10 cellular contexts compared by ENCODE assay signal in genomic region chr17:49843774-49844350, GRCh38. TPM values are rescaled to one million over a fixed set of nuclear protein-coding genes. Genes with fewer than 3 reads are reported as not detected.
DNase-seq lines count a peak whose midpoint lies in the region; TF ChIP-seq lines count a peak whose summit lies in the region.
"Had no signal": no experiment of that assay in that cellular context is flagged by ENCODE, and none has a peak within 500 bp of the region (broad histone marks: within the 10 kb centered on the region; RNA-seq: fewer than 3 reads in every experiment).

No MANE protein-coding gene starts in this region.

- in situ Hi-C loops in ACHN (cut with HindIII; ENCODE audit: low pct_ligation_motif_present, low pct_unique_long_range_greater_than_20kb, low sequenced_read_pairs) = no loop called here

- H3K27ac ChIP-seq in SJCRH30 = no peak overlapping the region
- H3K27ac ChIP-seq in fibroblast of lung (ENCODE audit: insufficient read depth, low read length) = no peak overlapping the region
- H3K27ac ChIP-seq in caudate nucleus (ENCODE audit: low read depth, low read length) = no peak overlapping the region
- no peak overlapping the region for H3K27ac ChIP-seq in substantia nigra (ENCODE audit: low read depth, low read length, poor library complexity, severe bottlenecking)

- H3K9ac ChIP-seq in fibroblast of lung (ENCODE audit: insufficient read depth, low read length) = no peak overlapping the region

- TF ChIP-seq CTCF in GM12864 (IDR thresholded peaks at IDR 0.05; ENCODE audit: low read depth, low read length, missing control alignments) (peak; percentile 66), fibroblast of lung (conservative IDR thresholded peaks at IDR 0.05 in 1 of 2, IDR thresholded peaks at IDR 0.05 in 1 of 2; ENCODE audit: low read depth in 1 of 2, low read length in 2 of 2) (peak; percentile 24 to 35)

- H3K4me1 ChIP-seq in SJCRH30 = no peaks in the 10 kb centered on the region; the same call in 1 of the 2 replicates
- no peaks in the 10 kb centered on the region for H3K4me1 ChIP-seq in fibroblast of lung (ENCODE audit: control insufficient read depth, extremely low read depth, insufficient read depth, low read length)

- H2AFZ ChIP-seq in fibroblast of lung (ENCODE audit: low read length) = no peak overlapping the region

- H3K27me3 ChIP-seq in SJCRH30 (no peaks in the 10 kb centered on the region), fibroblast of lung (ENCODE audit: control insufficient read depth, insufficient read depth, low read length) (no peaks in the 10 kb centered on the region)

- H3K4me2 ChIP-seq in fibroblast of lung (ENCODE audit: extremely low read depth, insufficient read depth, low read length) = no peak overlapping the region

- DNase-seq in ACHN (peak; percentile 42), GM12864 (ENCODE audit: low read depth) (no peak), SJCRH30 (peak; percentile 27 to 41), fibroblast of lung (ENCODE audit: low read depth in 2 of 2) (no peak), caudate nucleus (lab: John Stamatoyannopoulos, UW) (no peak), middle frontal gyrus (ENCODE audit: extremely low spot score, low spot score) (no peak), substantia nigra (lab: John Stamatoyannopoulos, UW) (no peak), activated T-cell treated with anti-CD3 and anti-CD28 coated beads for 4 hours (no peak)
- DNase-seq: activated naive CD4-positive, alpha-beta T cell treated with anti-CD3 and anti-CD28 coated beads for 36 hours had no signal

- H4K20me1 ChIP-seq in fibroblast of lung (ENCODE audit: control insufficient read depth, extremely low read depth, insufficient read depth, low read length) = no peaks in the 10 kb centered on the region

- H3K4me3 ChIP-seq in GM12864 (ENCODE audit: low read depth, low read length) (no peak overlapping the region), SJCRH30 (no peak overlapping the region), fibroblast of lung (replicated peaks in 1 of 4; ENCODE audit: control extremely low read depth in 1 of 4, insufficient read depth in 1 of 4, low read depth in 3 of 4, low read length in 4 of 4) (no peak overlapping the region)

- H3K36me3 ChIP-seq in SJCRH30 = no peaks in the 10 kb centered on the region
- H3K36me3 ChIP-seq in fibroblast of lung (ENCODE audit: control insufficient read depth, insufficient read depth, low read length) = no peaks in the 10 kb centered on the region

- H3K9me3 ChIP-seq in SJCRH30 (replicated peaks) (no peaks in the 10 kb centered on the region), fibroblast of lung (ENCODE audit: control insufficient read depth, insufficient read depth, low read depth, low read length) (no peaks in the 10 kb centered on the region)

- no peaks in the 10 kb centered on the region for H3K79me2 ChIP-seq in fibroblast of lung (ENCODE audit: control insufficient read depth, insufficient read depth, low read length)

RNA-seq across cellular contexts. Expression of gene TAC4, which starts 4.0 kb away (rescaled TPM):
- not detected in 2 replicates for total RNA-seq in SJCRH30 (2014; rRNA removed; shearing (Covaris generic))
- not detected in 2 replicates for total RNA-seq in fibroblast of lung
- polyA plus RNA-seq in fibroblast of lung = not detected in 2 replicates
- polyA plus RNA-seq in fibroblast of lung (2012) = not detected in 2 replicates
- polyA minus RNA-seq in fibroblast of lung (ENCODE audit: low replicate concordance) = not detected in 2 replicates
- total RNA-seq: activated naive CD4-positive, alpha-beta T cell treated with anti-CD3 and anti-CD28 coated beads for 36 hours; RPMI7951 had no signal

RNA-seq across cellular contexts. Expression of gene KAT7, which starts 55.4 kb away (rescaled TPM):
- 38.5 and 40.1 TPM in 2 replicates for total RNA-seq in SJCRH30 (2014; rRNA removed; shearing (Covaris generic))
- 30.3 and 35.5 TPM in 2 replicates for total RNA-seq in fibroblast of lung
- polyA plus RNA-seq in fibroblast of lung = 25.6 and 34.2 TPM in 2 replicates
- polyA plus RNA-seq in fibroblast of lung (2012) = 18.1 and 24.6 TPM in 2 replicates
- 23.9 and 60.0 TPM in 2 replicates for polyA minus RNA-seq in fibroblast of lung (ENCODE audit: low replicate concordance)

Comparison
In these comparisons a context has a peak if more than half of its experiments do, and no peak if none do; other contexts are left out.
1. DNase-seq: peak in ACHN (single experiment) and SJCRH30 (2 of 2); none in GM12864 (single experiment), fibroblast of lung (0 of 2), caudate nucleus (0 of 61), middle frontal gyrus (single experiment), substantia nigra (0 of 49) and activated T-cell treated with anti-CD3 and anti-CD28 coated beads for 4 hours (single experiment).